In genomic region chr12:16175893-16176292, GRCh38 we compare ENCODE assay signal across 16 cellular contexts.
DNase-seq lines count a peak whose midpoint lies in the region; ATAC-seq and TF ChIP-seq lines count a peak whose summit lies in the region.
"Had no signal": no experiment of that assay in that cellular context is flagged by ENCODE, and none has a peak within 500 bp of the region (broad histone marks: within the 10 kb centered on the region; RNA-seq: fewer than 3 reads in every experiment).

No MANE protein-coding gene starts in this region.

- no peaks in the 10 kb centered on the region for H3K27me3 ChIP-seq in A673 (replicated peaks; ENCODE audit: insufficient read depth, low read depth, low read length, poor library complexity)
- H3K27me3 ChIP-seq in left ventricle myocardium inferior (ENCODE audit: low read depth), result no peaks in the 10 kb centered on the region
- no peaks in the 10 kb centered on the region for H3K27me3 ChIP-seq in gastrocnemius medialis
- H3K27me3 ChIP-seq: BLaER1 had no signal

- H3K27ac Mint-ChIP-seq in activated CD8-positive, alpha-beta memory T cell treated with anti-CD3 and anti-CD28 coated beads, Interleukin-2, amount 10 ng/mL, durations not matched to agents 7 days and 5 days, result no peak overlapping the region
- H3K27ac Mint-ChIP-seq: CD8-positive, alpha-beta T cell; GM23338 had no signal

- BruUV-seq in A673 (replicated peaks; lab: Mats Ljungman, UMichigan), result no TSS peak

- no peak for TF ChIP-seq CTCF in A673 (conservative IDR thresholded peaks at IDR 0.05; ENCODE audit: low read depth, low read length)
- no peak for TF ChIP-seq CTCF in cardiac fibroblast (IDR thresholded peaks at IDR 0.05; ENCODE audit: low read depth, low read length)
- no peak for TF ChIP-seq CTCF in left ventricle myocardium inferior (IDR thresholded peaks at IDR 0.05; ENCODE audit: borderline replicate concordance)
- no peak for TF ChIP-seq CTCF in gastrocnemius medialis (IDR thresholded peaks at IDR 0.05 in 4 of 5, conservative IDR thresholded peaks at IDR 0.05 in 1 of 5)

- no peaks in the 10 kb centered on the region for H3K27me3 Mint-ChIP-seq in activated CD8-positive, alpha-beta memory T cell treated with anti-CD3 and anti-CD28 coated beads, Interleukin-2, amount 10 ng/mL, durations not matched to agents 7 days and 5 days

- no peaks in the 10 kb centered on the region for H3K36me3 Mint-ChIP-seq in activated CD8-positive, alpha-beta memory T cell treated with anti-CD3 and anti-CD28 coated beads, Interleukin-2, amount 10 ng/mL, durations not matched to agents 7 days and 5 days
- H3K36me3 Mint-ChIP-seq: CD8-positive, alpha-beta T cell had no signal

- TF ChIP-seq POLR2A in gastrocnemius medialis (IDR thresholded peaks at IDR 0.05), result peak in 1 of 2 donors; percentile 7

- intact Hi-C loops in A673 (cut with micrococcal nuclease; ENCODE audit: unreplicated experiment), result no loop called here
- intact Hi-C loops in left ventricle myocardium inferior (cut with micrococcal nuclease), result no loop called here
- intact Hi-C loops in gastrocnemius medialis (cut with DNase I; ENCODE audit: low total_unique reads), result no loop called here

- no peak overlapping the region for H3K4me3 Mint-ChIP-seq in activated CD8-positive, alpha-beta memory T cell treated with anti-CD3 and anti-CD28 coated beads, Interleukin-2, amount 10 ng/mL, durations not matched to agents 7 days and 5 days
- H3K4me3 Mint-ChIP-seq: CD8-positive, alpha-beta T cell; GM23338 had no signal

- H3K36me3 ChIP-seq in A673 (ENCODE audit: insufficient read depth, low read length, poor library complexity, severe bottlenecking), result no peaks in the 10 kb centered on the region
- H3K36me3 ChIP-seq in left ventricle myocardium inferior, result no peaks in the 10 kb centered on the region
- no peaks in the 10 kb centered on the region for H3K36me3 ChIP-seq in gastrocnemius medialis
- H3K36me3 ChIP-seq: BLaER1 had no signal

- in situ Hi-C loops in gastrocnemius medialis (cut with MboI; ENCODE audit: low sequenced_read_pairs in 4 of 4), result no loop called here

- POLR2A ChIA-PET in A673 (lab: Charles Lee; ENCODE audit: low non-redundant PET), result no interaction called here

- no peaks in the 10 kb centered on the region for H3K4me1 Mint-ChIP-seq in activated CD8-positive, alpha-beta memory T cell treated with anti-CD3 and anti-CD28 coated beads, Interleukin-2, amount 10 ng/mL, durations not matched to agents 7 days and 5 days
- H3K4me1 Mint-ChIP-seq: GM23338 had no signal

- H3K27ac ChIP-seq in A673 (ENCODE audit: low read depth, low read length, poor library complexity, severe bottlenecking) (no peak overlapping the region), left ventricle myocardium inferior (replicated peaks) (peak overlapping the region; percentile 42), gastrocnemius medialis (no peak overlapping the region)
- H3K27ac ChIP-seq: BLaER1 had no signal

- H3K4me3 ChIP-seq in A673 (ENCODE audit: low read depth, low read length, poor library complexity, severe bottlenecking), result no peak overlapping the region
- no peak overlapping the region for H3K4me3 ChIP-seq in cardiac fibroblast (replicated peaks in 1 of 2; ENCODE audit: low read depth in 2 of 2, low read length in 2 of 2)
- no peak overlapping the region for H3K4me3 ChIP-seq in left ventricle myocardium inferior
- H3K4me3 ChIP-seq in gastrocnemius medialis, result no peak overlapping the region
- H3K4me3 ChIP-seq: BLaER1, GM23338 had no signal

- ATAC-seq in gastrocnemius medialis (peak; percentile 39 to 70), HG03039 (IDR thresholded peaks at IDR 0.05; ENCODE audit: unreplicated experiment) (no peak)
- ATAC-seq in activated CD8-positive, alpha-beta memory T cell treated with anti-CD3 and anti-CD28 coated beads, Interleukin-2, amount 10 ng/mL, durations not matched to agents 7 days and 5 days, result no peak
- ATAC-seq: CD8-positive, alpha-beta T cell; GM23338; HCT116 had no signal

- no peaks in the 10 kb centered on the region for H3K9me3 ChIP-seq in A673 (ENCODE audit: low read depth, low read length, poor library complexity, severe bottlenecking)
- peaks cover 22% of the 10 kb centered on the region for H3K9me3 ChIP-seq in left ventricle myocardium inferior (replicated peaks)
- H3K9me3 ChIP-seq in gastrocnemius medialis, result no peaks in the 10 kb centered on the region
- H3K9me3 ChIP-seq: BLaER1 had no signal

- peaks cover 6% of the 10 kb centered on the region for H3K9me3 Mint-ChIP-seq in activated CD8-positive, alpha-beta memory T cell treated with anti-CD3 and anti-CD28 coated beads, Interleukin-2, amount 10 ng/mL, durations not matched to agents 7 days and 5 days (ENCODE audit: low read depth)
- H3K9me3 Mint-ChIP-seq: CD8-positive, alpha-beta T cell had no signal

- CTCF ChIA-PET in A673 (lab: Charles Lee), result no interaction called here
- CTCF ChIA-PET in activated CD8-positive, alpha-beta memory T cell treated with anti-CD3 and anti-CD28 coated beads, Interleukin-2, amount 10 ng/mL, durations not matched to agents 7 days and 5 days (lab: Charles Lee), result no interaction called here

- DNase-seq in A673 (ENCODE audit: low spot score), result peak; percentile 27
- peak; percentile 20 to 33 for DNase-seq in cardiac fibroblast (ENCODE audit: low read depth in 2 of 2)
- no peak for DNase-seq in left ventricle myocardium inferior
- DNase-seq in gastrocnemius medialis, result no peak
- no peak for DNase-seq in RKO (ENCODE audit: low spot score)
- DNase-seq in activated CD8-positive, alpha-beta memory T cell treated with anti-CD3 and anti-CD28 coated beads, Interleukin-2, amount 10 ng/mL, durations not matched to agents 7 days and 5 days, result no peak
- DNase-seq: Calu3; CD8-positive, alpha-beta T cell; GF-D8; NCI-H1105; NCI-H2081 treated with DMSO at 0.1 percent for 48 hours; SHP77 treated with DMSO at 0.1 percent for 48 hours had no signal

- H3K4me1 ChIP-seq in A673 (ENCODE audit: insufficient read depth, low read length, poor library complexity, severe bottlenecking) (no peaks in the 10 kb centered on the region), left ventricle myocardium inferior (no peaks in the 10 kb centered on the region), gastrocnemius medialis (no peaks in the 10 kb centered on the region)
- H3K4me1 ChIP-seq: BLaER1 had no signal

Comparison
In these comparisons a context has a peak if more than half of its experiments do, and no peak if none do; other contexts are left out.
1. DNase-seq: peak in A673 (single experiment) and cardiac fibroblast (2 of 2); none in left ventricle myocardium inferior (single experiment), gastrocnemius medialis (0 of 2), RKO (single experiment) and activated CD8-positive, alpha-beta memory T cell treated with anti-CD3 and anti-CD28 coated beads, Interleukin-2, amount 10 ng/mL, durations not matched to agents 7 days and 5 days (single experiment).
2. ATAC-seq: peak in gastrocnemius medialis (2 of 2); none in HG03039 (single experiment) and activated CD8-positive, alpha-beta memory T cell treated with anti-CD3 and anti-CD28 coated beads, Interleukin-2, amount 10 ng/mL, durations not matched to agents 7 days and 5 days (single experiment).